16 cellular contexts compared by ENCODE assay signal in the genomic region with DNA sequence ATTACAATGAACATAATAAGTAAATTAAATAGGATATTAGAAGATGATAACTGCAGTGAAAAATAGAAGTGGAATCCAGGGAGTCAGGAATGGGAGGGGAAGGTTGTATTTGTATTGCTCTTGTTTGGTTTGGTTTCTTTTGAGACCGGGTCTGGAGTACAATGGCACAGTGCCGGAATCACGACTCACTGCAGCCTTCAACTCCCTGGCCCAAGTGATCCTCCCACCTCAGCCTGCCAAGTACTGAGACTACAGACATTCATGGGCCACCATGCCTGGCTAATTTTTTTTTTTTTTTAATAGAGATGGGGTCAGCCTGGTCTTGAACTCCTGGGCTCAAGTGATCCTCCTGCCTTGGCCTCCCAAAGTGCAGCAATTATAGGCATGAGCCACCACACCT. TPM values are rescaled to one million over a fixed set of nuclear protein-coding genes. Genes with fewer than 3 reads are reported as not detected.
DNase-seq lines count a peak whose midpoint lies in the region; ATAC-seq and TF ChIP-seq lines count a peak whose summit lies in the region.
"Had no signal": no experiment of that assay in that cellular context is flagged by ENCODE, and none has a peak within 500 bp of the region (broad histone marks: within the 10 kb centered on the region; RNA-seq: fewer than 3 reads in every experiment).

No MANE protein-coding gene starts in this region.

- H3K9ac ChIP-seq in GM23248: no peak overlapping the region

- H4K20me1 ChIP-seq in GM23248 (ENCODE audit: insufficient read depth): no peaks in the 10 kb centered on the region
- H4K20me1 ChIP-seq in OCI-LY7 (ENCODE audit: insufficient read depth, low read length): no peaks in the 10 kb centered on the region

- TF ChIP-seq CTCF in AG10803 (conservative IDR thresholded peaks at IDR 0.05; ENCODE audit: low read length) (no peak), cardiac fibroblast (IDR thresholded peaks at IDR 0.05; ENCODE audit: low read depth, low read length) (no peak), OCI-LY7 (conservative IDR thresholded peaks at IDR 0.05; ENCODE audit: low read length) (no peak)

- 57 to 63% methylated on average over 3 of the region's 3 CpGs for WGBS in GM23248 (ENCODE audit: low coverage in 1 of 2, low lambda C conversion rate in 2 of 2, missing lambda C conversion rate in 2 of 2), 2 experiments

- intact Hi-C loops in OCI-LY7 (cut with micrococcal nuclease; ENCODE audit: unreplicated experiment): no loop called here

- H3K79me2 ChIP-seq in GM23248 (ENCODE audit: insufficient read depth): no peaks in the 10 kb centered on the region
- H3K79me2 ChIP-seq in OCI-LY7 (ENCODE audit: insufficient read depth, low read depth, low read length): no peaks in the 10 kb centered on the region

- no TSS peak for BruUV-seq in OCI-LY7 (replicated peaks; lab: Mats Ljungman, UMichigan)

- no peak overlapping the region for H3K4me3 ChIP-seq in AG10803 (ENCODE audit: low read length)
- H3K4me3 ChIP-seq in GM23248: no peak overlapping the region
- H3K4me3 ChIP-seq in cardiac fibroblast (replicated peaks in 1 of 2; ENCODE audit: low read depth in 2 of 2, low read length in 2 of 2): no peak overlapping the region
- H3K4me3 ChIP-seq in OCI-LY7 (ENCODE audit: low read depth, low read length, poor library complexity, severe bottlenecking): no peak overlapping the region
- H3K4me3 ChIP-seq: SJSA1 had no signal

- no peak overlapping the region for H3K27ac ChIP-seq in GM23248
- no peak overlapping the region for H3K27ac ChIP-seq in OCI-LY7 (ENCODE audit: low read depth, low read length, poor library complexity, severe bottlenecking)
- H3K27ac ChIP-seq: SJSA1 had no signal

- H3K27me3 ChIP-seq in GM23248 (replicated peaks; ENCODE audit: insufficient read depth): no peaks in the 10 kb centered on the region
- H3K27me3 ChIP-seq: SJSA1 had no signal

- H3K9me2 ChIP-seq in GM23248 (ENCODE audit: insufficient read depth) (no peaks in the 10 kb centered on the region), OCI-LY7 (ENCODE audit: insufficient read depth, low read length) (no peaks in the 10 kb centered on the region)

- in situ Hi-C loops in GM23248 (cut with MboI): no loop called here

- no peaks in the 10 kb centered on the region for H3K4me1 ChIP-seq in GM23248 (ENCODE audit: insufficient read depth)
- H3K4me1 ChIP-seq in OCI-LY7 (ENCODE audit: insufficient read depth, low read length, poor library complexity, severe bottlenecking): peaks cover 5% of the 10 kb centered on the region
- H3K4me1 ChIP-seq: SJSA1 had no signal

- DNase-seq in AG10803 (ENCODE audit: low read depth) (peak; percentile 34), GM23248 (peak; percentile 41), cardiac fibroblast (ENCODE audit: low read depth in 2 of 2) (peak; percentile 25 to 33), medulla oblongata (ENCODE audit: extremely low spot score) (peak; percentile 41), OCI-LY7 (ENCODE audit: low spot score) (no peak)
- no peak for DNase-seq in activated CD4-positive, CD25-positive, alpha-beta regulatory T cell (lab: John Stamatoyannopoulos, UW)
- DNase-seq: ACHN; CD4-positive, alpha-beta memory T cell; H7; NCI-H1417; NCI-H187 treated with DMSO at 0.1 percent for 48 hours; NCI-H2171 treated with DMSO at 0.1 percent for 48 hours; NCI-H748 treated with DMSO at 0.1 percent for 48 hours had no signal

- H2AFZ ChIP-seq in GM23248 (no peak overlapping the region), OCI-LY7 (ENCODE audit: low read length) (no peak overlapping the region)

- CTCF ChIA-PET in OCI-LY7 (lab: Charles Lee; ENCODE audit: unreplicated experiment): no interaction called here

- H3K4me2 ChIP-seq in GM23248 (ENCODE audit: unreplicated experiment) (no peak overlapping the region), OCI-LY7 (ENCODE audit: low read length) (no peak overlapping the region)

- H3K9me3 ChIP-seq in GM23248 (ENCODE audit: low read depth) (no peaks in the 10 kb centered on the region), OCI-LY7 (ENCODE audit: low read length) (no peaks in the 10 kb centered on the region)
- H3K9me3 ChIP-seq: SJSA1 had no signal

- no peak for ATAC-seq in SK-N-SH treated with all-trans-retinoic acid at 6 μM for 48 hours

- H3F3A ChIP-seq in GM23248 (ENCODE audit: insufficient read depth): no peaks in the 10 kb centered on the region

- POLR2A ChIA-PET in OCI-LY7 (lab: Charles Lee): no interaction called here

- H3K36me3 ChIP-seq in GM23248 (ENCODE audit: low read depth): peaks cover 2% of the 10 kb centered on the region; the same call in 1 of the 2 replicates
- peaks cover 64% of the 10 kb centered on the region; the same call in 1 of the 2 replicates for H3K36me3 ChIP-seq in OCI-LY7 (ENCODE audit: insufficient read depth, low read length)

TF ChIP-seq in SK-N-SH treated with all-trans-retinoic acid at 6 μM for 48 hours, 23 proteins besides CTCF, POLR2A, EP300 and RAD21:
- TF ChIP-seq GLIS3 (CRISPR knock-in tag; IDR thresholded peaks at IDR 0.05) (no peak), PPARA (CRISPR knock-in tag; IDR thresholded peaks at IDR 0.05; ENCODE audit: borderline replicate concordance) (no peak)
TF ChIP-seq in SK-N-SH treated with all-trans-retinoic acid at 6 μM for 48 hours: peak in this region for 0.

RNA-seq across cellular contexts. Expression of a gene that starts 59.9 kb away (rescaled TPM):
- total RNA-seq in GM23248 (2014; rRNA removed; shearing (Covaris generic)): 0.32 and 0.51 TPM in 2 replicates
- 0.13 TPM in 1 of 2 replicates, not detected in the other for polyA plus RNA-seq in GM23248 (2016; fragmentation: Nextera tagmentation; extraction: Ambion mirVana)
- not detected in 2 replicates for total RNA-seq in OCI-LY7 (2014; rRNA removed; shearing (Covaris generic))
- total RNA-seq in OCI-LY7 (2022): not detected in 2 replicates
- total RNA-seq: CD4-positive, alpha-beta memory T cell; NCI-H460 had no signal
- polyA plus RNA-seq: CD4-positive, alpha-beta memory T cell had no signal

Comparison
In these comparisons a context has a peak if more than half of its experiments do, and no peak if none do; other contexts are left out.
1. DNase-seq: peak in AG10803 (single experiment), GM23248 (single experiment), cardiac fibroblast (2 of 2) and medulla oblongata (single experiment); none in activated CD4-positive, CD25-positive, alpha-beta regulatory T cell (0 of 4) and OCI-LY7 (single experiment).